31 cellular contexts compared by ENCODE assay signal in the genomic region with DNA sequence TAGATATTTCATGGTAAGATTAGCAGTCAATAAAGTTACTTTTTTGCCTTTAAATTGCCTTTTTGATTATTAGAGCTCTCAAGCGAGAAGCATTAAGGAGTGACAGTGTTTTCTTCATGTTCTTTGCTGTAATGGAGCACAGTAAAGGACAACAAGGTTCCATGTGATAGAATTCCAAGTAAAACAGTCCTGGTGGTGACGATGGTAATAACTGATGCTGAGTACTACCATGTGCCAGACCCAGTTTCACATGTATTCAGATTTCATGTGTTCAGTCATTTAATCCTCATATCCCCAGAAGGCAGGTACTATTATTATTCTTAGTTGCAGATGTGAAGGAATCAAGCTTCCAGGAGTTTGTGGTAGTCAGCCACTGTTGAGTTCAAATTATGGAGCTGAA.
"Had no signal": no experiment of that assay in that cellular context is flagged by ENCODE, and none has a peak within 500 bp of the region (broad histone marks: within the 10 kb centered on the region; RNA-seq: fewer than 3 reads in every experiment).

No MANE protein-coding gene starts in this region.

- H3K4me1 Mint-ChIP-seq: naive B cell, neural crest cell had no signal

- DNase-seq: dermis blood vessel endothelial cell; effector memory CD4-positive, alpha-beta T cell; erythroblast; foreskin fibroblast; heart left ventricle; kidney; left lung; mesenchymal stem cell; mucosa of descending colon; naive B cell; sigmoid colon; spleen; stimulated activated CD4-positive, alpha-beta T cell treated with anti-CD3 and anti-CD28 coated beads, Interleukin-15, amount 100 ng/mL, for 24 hours; stimulated activated CD4-positive, alpha-beta T cell treated with anti-CD3 and anti-CD28 coated beads, Interleukin-2, amount 100 ng/mL, for 48 hours; stimulated activated naive B cell treated with anti-CD40 and anti-IgM and Interleukin-4, amounts not matched to agents 10 μg/mL and 1 μg/mL and 100 μg/mL, for 72 hours; upper lobe of left lung had no signal

- H3K4me2 ChIP-seq: hepatocyte had no signal

- H3K79me2 ChIP-seq: hepatocyte, parathyroid adenoma had no signal

- H3K4me1 ChIP-seq: gastroesophageal sphincter, heart left ventricle, left lung, parathyroid adenoma, right atrium auricular region, sigmoid colon, spleen, tibial nerve, upper lobe of left lung had no signal

- H3K36me3 ChIP-seq: left lung, neutrophil had no signal

- H3K27ac ChIP-seq: coronary artery, gastroesophageal sphincter, heart left ventricle, hepatocyte, left lung, neutrophil, parathyroid adenoma, right atrium auricular region, sigmoid colon, spleen, thoracic aorta, tibial nerve, upper lobe of left lung had no signal

- H3K4me3 ChIP-seq: coronary artery, gastroesophageal sphincter, heart left ventricle, hepatocyte, left lung, mucosa of descending colon, right atrium auricular region, sigmoid colon, spleen, thoracic aorta, tibial nerve, upper lobe of left lung had no signal

- H3K9ac ChIP-seq: parathyroid adenoma had no signal

- H3K9me3 ChIP-seq: heart left ventricle, left lung, mucosa of descending colon, neutrophil, right atrium auricular region, sigmoid colon, spleen, thoracic aorta, upper lobe of left lung had no signal

- ATAC-seq: gastroesophageal sphincter; heart left ventricle; left lung; mucosa of descending colon; natural killer cell treated with Interleukin-12 subunit alpha and Interleukin-12 subunit beta and Interleukin-15 and Interleukin-18, amount 100 ng/mL, for 72 hours had no signal

- H3K27ac Mint-ChIP-seq: mesothelial cell of epicardium; naive B cell; natural killer cell treated with Interleukin-12 subunit alpha and Interleukin-12 subunit beta and Interleukin-15 and Interleukin-18, amount 100 ng/mL, for 72 hours; progenitor cell of endocrine pancreas; stimulated activated naive B cell treated with anti-CD40 and anti-IgM and Interleukin-4, amounts not matched to agents 10 μg/mL and 1 μg/mL and 100 μg/mL, for 72 hours; stimulated activated naive CD8-positive, alpha-beta T cell treated with anti-CD3 and anti-CD28 coated beads, Interleukin-15, Interleukin-2, amounts not matched to agents 100 ng/mL and 50 ng/mL, for 24 hours had no signal

- H3K4me3 Mint-ChIP-seq: mesothelial cell of epicardium; naive B cell; natural killer cell treated with Interleukin-12 subunit alpha and Interleukin-12 subunit beta and Interleukin-15 and Interleukin-18, amount 100 ng/mL, for 72 hours; neural crest cell; stimulated activated naive B cell treated with anti-CD40 and anti-IgM and Interleukin-4, amounts not matched to agents 10 μg/mL and 1 μg/mL and 100 μg/mL, for 72 hours; stimulated activated naive CD8-positive, alpha-beta T cell treated with anti-CD3 and anti-CD28 coated beads, Interleukin-15, Interleukin-2, amounts not matched to agents 100 ng/mL and 50 ng/mL, for 24 hours had no signal

- H2AFZ ChIP-seq: hepatocyte, parathyroid adenoma had no signal

- H3K27me3 ChIP-seq: gastroesophageal sphincter, heart left ventricle, hepatocyte, right atrium auricular region, sigmoid colon, tibial nerve, upper lobe of left lung had no signal

- FAIRE-seq: endometrium, kidney, urothelium cell line had no signal

- H3K36me3 Mint-ChIP-seq: naive B cell; natural killer cell treated with Interleukin-12 subunit alpha and Interleukin-12 subunit beta and Interleukin-15 and Interleukin-18, amount 100 ng/mL, for 72 hours; stimulated activated naive B cell treated with anti-CD40 and anti-IgM and Interleukin-4, amounts not matched to agents 10 μg/mL and 1 μg/mL and 100 μg/mL, for 72 hours had no signal

- H3K27me3 Mint-ChIP-seq: progenitor cell of endocrine pancreas had no signal

- H3K9me3 Mint-ChIP-seq: naive B cell; natural killer cell treated with Interleukin-12 subunit alpha and Interleukin-12 subunit beta and Interleukin-15 and Interleukin-18, amount 100 ng/mL, for 72 hours; neural crest cell; stimulated activated naive B cell treated with anti-CD40 and anti-IgM and Interleukin-4, amounts not matched to agents 10 μg/mL and 1 μg/mL and 100 μg/mL, for 72 hours; stimulated activated naive CD8-positive, alpha-beta T cell treated with anti-CD3 and anti-CD28 coated beads, Interleukin-15, Interleukin-2, amounts not matched to agents 100 ng/mL and 50 ng/mL, for 24 hours had no signal
